In genomic region chr1:89575207-89575606, GRCh38 we compare ENCODE assay signal across 23 cellular contexts.
"Had no signal": no experiment of that assay in that cellular context is flagged by ENCODE, and none has a peak within 500 bp of the region (broad histone marks: within the 10 kb centered on the region; RNA-seq: fewer than 3 reads in every experiment).

No MANE protein-coding gene starts in this region.

- DNase-seq: activated B cell treated with CpG ODN at 0.5 μM for 24 hours; activated CD4-positive, alpha-beta memory T cell treated with anti-CD3 and anti-CD28 coated beads for 36 hours; activated CD4-positive, alpha-beta T cell treated with anti-CD3 and anti-CD28 coated beads for 4 hours; activated naive CD4-positive, alpha-beta T cell; adrenal gland; cortex of kidney; effector CD4-positive, alpha-beta T cell; erythroblast; foreskin keratinocyte; left lung; pancreas; right cardiac atrium; stimulated activated CD4-positive, alpha-beta T cell treated with anti-CD3 and anti-CD28 coated beads, Interleukin-12 subunit alpha, Interleukin-12 subunit beta, amount 100 ng/mL, for 4 hours; stimulated activated CD4-positive, alpha-beta T cell treated with anti-CD3 and anti-CD28 coated beads, Interleukin-4, amount 100 ng/mL, for 4 hours; SW 1271; T-helper 17 cell had no signal

- H3K36me3 ChIP-seq: breast epithelium, left lung, pancreas, thoracic aorta had no signal

- H3K4me3 ChIP-seq: adrenal gland, breast epithelium, left lung, lung, pancreas, SK-N-MC, thoracic aorta had no signal

- H3K27me3 Mint-ChIP-seq: activated B cell treated with CpG ODN at 0.5 μM for 24 hours; activated CD4-positive, alpha-beta memory T cell treated with anti-CD3 and anti-CD28 coated beads for 36 hours; activated naive CD8-positive, alpha-beta T cell; natural killer cell treated with Interleukin-12 subunit alpha and Interleukin-12 subunit beta and Interleukin-15 and Interleukin-18, amount 100 ng/mL, for 72 hours; T-helper 17 cell; type B pancreatic cell had no signal

- H3K27ac Mint-ChIP-seq: activated B cell treated with CpG ODN at 0.5 μM for 24 hours; activated CD4-positive, alpha-beta memory T cell treated with anti-CD3 and anti-CD28 coated beads for 36 hours; activated naive CD8-positive, alpha-beta T cell; natural killer cell treated with Interleukin-12 subunit alpha and Interleukin-12 subunit beta and Interleukin-15 and Interleukin-18, amount 100 ng/mL, for 72 hours; T-helper 17 cell; type B pancreatic cell had no signal

- H3K9me3 Mint-ChIP-seq: activated B cell treated with CpG ODN at 0.5 μM for 24 hours; activated CD4-positive, alpha-beta memory T cell treated with anti-CD3 and anti-CD28 coated beads for 36 hours; natural killer cell treated with Interleukin-12 subunit alpha and Interleukin-12 subunit beta and Interleukin-15 and Interleukin-18, amount 100 ng/mL, for 72 hours had no signal

- H3K4me1 ChIP-seq: adrenal gland, breast epithelium, foreskin keratinocyte, left lung had no signal

- H3K4me3 Mint-ChIP-seq: activated B cell treated with CpG ODN at 0.5 μM for 24 hours; activated CD4-positive, alpha-beta memory T cell treated with anti-CD3 and anti-CD28 coated beads for 36 hours; activated naive CD8-positive, alpha-beta T cell; natural killer cell treated with Interleukin-12 subunit alpha and Interleukin-12 subunit beta and Interleukin-15 and Interleukin-18, amount 100 ng/mL, for 72 hours; type B pancreatic cell had no signal

- ATAC-seq: foreskin keratinocyte; left lung; natural killer cell treated with Interleukin-12 subunit alpha and Interleukin-12 subunit beta and Interleukin-15 and Interleukin-18, amount 100 ng/mL, for 72 hours; pancreas; right cardiac atrium; T-helper 17 cell had no signal

- H3K27ac ChIP-seq: adrenal gland, breast epithelium, foreskin keratinocyte, left lung, pancreas, SK-N-MC, thoracic aorta had no signal

- H3K9me3 ChIP-seq: adrenal gland, breast epithelium, left lung, pancreas, thoracic aorta had no signal
